1 cellular context compared by ENCODE assay signal in the genomic region with DNA sequence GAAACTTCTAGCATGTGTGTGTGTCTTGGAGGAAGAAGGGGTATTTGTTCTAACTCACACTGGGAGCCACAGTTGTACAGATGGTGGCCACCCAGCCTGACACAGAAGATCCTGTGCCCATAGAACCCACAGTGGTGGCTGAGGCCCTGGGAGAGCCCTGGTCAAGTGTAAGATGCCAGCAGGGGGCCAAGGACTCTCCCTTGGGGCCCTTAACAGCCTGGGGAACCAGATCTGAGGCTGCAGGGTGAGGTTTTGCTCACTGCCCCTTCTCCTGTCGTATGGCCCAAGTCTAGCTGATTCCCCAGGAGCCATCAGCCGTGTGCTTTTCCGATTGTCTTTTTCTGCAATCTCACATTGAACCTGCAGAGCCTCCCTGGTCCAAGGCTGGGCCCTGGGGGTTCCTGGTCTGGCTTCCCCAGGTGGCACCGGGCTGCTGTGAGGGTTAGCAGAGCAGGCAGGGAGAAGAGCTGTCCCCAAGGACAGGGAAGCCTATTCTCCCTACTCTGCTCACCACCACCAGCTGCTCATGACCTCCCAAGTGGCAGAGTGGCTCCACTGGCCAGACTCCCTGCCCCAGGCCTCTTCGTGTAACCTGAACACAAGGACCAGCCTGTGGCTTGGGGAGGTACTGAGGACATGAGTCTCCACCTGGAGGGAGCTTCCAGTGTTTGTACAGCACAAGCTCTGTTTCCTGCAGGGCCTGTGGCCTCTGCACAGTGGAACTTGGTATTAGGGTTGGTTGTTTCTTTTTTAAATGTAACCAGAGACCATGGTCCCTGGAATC.
TF ChIP-seq lines count a peak whose summit lies in the region.

No MANE protein-coding gene starts in this region.

TF ChIP-seq in GM12878, 131 proteins besides CTCF, POLR2A, EP300 and RAD21:
- TF ChIP-seq, protein P1, sequence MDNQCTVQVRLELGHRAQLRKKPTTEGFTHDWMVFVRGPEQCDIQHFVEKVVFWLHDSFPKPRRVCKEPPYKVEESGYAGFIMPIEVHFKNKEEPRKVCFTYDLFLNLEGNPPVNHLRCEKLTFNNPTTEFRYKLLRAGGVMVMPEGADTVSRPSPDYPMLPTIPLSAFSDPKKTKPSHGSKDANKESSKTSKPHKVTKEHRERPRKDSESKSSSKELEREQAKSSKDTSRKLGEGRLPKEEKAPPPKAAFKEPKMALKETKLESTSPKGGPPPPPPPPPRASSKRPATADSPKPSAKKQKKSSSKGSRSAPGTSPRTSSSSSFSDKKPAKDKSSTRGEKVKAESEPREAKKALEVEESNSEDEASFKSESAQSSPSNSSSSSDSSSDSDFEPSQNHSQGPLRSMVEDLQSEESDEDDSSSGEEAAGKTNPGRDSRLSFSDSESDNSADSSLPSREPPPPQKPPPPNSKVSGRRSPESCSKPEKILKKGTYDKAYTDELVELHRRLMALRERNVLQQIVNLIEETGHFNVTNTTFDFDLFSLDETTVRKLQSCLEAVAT (IDR thresholded peaks at IDR 0.05): no peak
- TF ChIP-seq CREB1 (IDR thresholded peaks at IDR 0.05; ENCODE audit: low read depth): no peak
- TF ChIP-seq MEF2A (IDR thresholded peaks at IDR 0.05; ENCODE audit: insufficient read depth, low read depth, low read length): no peak
- no peak for TF ChIP-seq PAX8 (IDR thresholded peaks at IDR 0.05)
- TF ChIP-seq BRCA1 (IDR thresholded peaks at IDR 0.05; ENCODE audit: low read depth, low read length): no peak
- no peak for TF ChIP-seq SMC3 (IDR thresholded peaks at IDR 0.05; ENCODE audit: borderline replicate concordance, low read length)
